In genomic region chr15:59436774-59437472, GRCh38 we compare ENCODE assay signal across 8 cellular contexts. TPM values are rescaled to one million over a fixed set of nuclear protein-coding genes. Genes with fewer than 3 reads are reported as not detected.
A peak's percentile ranks its signal among the peaks of the same experiment; 100 is the strongest.
DNase-seq lines count a peak whose midpoint lies in the region; ATAC-seq and TF ChIP-seq lines count a peak whose summit lies in the region.

No MANE protein-coding gene starts in this region.

- peak; percentile 22 for DNase-seq in EH (ENCODE audit: low read depth)
- DNase-seq in NCI-H510A (lab: John Stamatoyannopoulos, UW), result peak; percentile 6
- DNase-seq in effector memory CD4-positive, alpha-beta T cell, result no peak
- peak; percentile 69 for DNase-seq in osteocyte (ENCODE audit: extremely low spot score, unreplicated experiment)
- DNase-seq in AG08395 (ENCODE audit: low spot score), result no peak
- DNase-seq in 8988T, result no peak
- no peak for DNase-seq in NCI-H2107 treated with DMSO at 0.1 percent for 48 hours (lab: John Stamatoyannopoulos, UW; ENCODE audit: unreplicated experiment)
- no peak for DNase-seq in omental fat pad (ENCODE audit: low spot score)

- H3K9me3 ChIP-seq in effector memory CD4-positive, alpha-beta T cell (ENCODE audit: control insufficient read depth, low read length), result no peaks in the 10 kb centered on the region

- no peaks in the 10 kb centered on the region for H3K36me3 Mint-ChIP-seq in osteocyte (ENCODE audit: unreplicated experiment)

- no peak for ATAC-seq in omental fat pad (ENCODE audit: low FRiP score)

- H3K27ac Mint-ChIP-seq in osteocyte (ENCODE audit: unreplicated experiment), result no peak overlapping the region

- peaks cover 13% of the 10 kb centered on the region for H3K4me1 Mint-ChIP-seq in osteocyte (ENCODE audit: unreplicated experiment)

- H3K4me3 Mint-ChIP-seq in osteocyte (ENCODE audit: unreplicated experiment), result peak overlapping the region; percentile 79

- H3K27me3 Mint-ChIP-seq in osteocyte (ENCODE audit: unreplicated experiment), result peaks cover 83% of the 10 kb centered on the region

- H3K4me1 ChIP-seq in effector memory CD4-positive, alpha-beta T cell (ENCODE audit: control insufficient read depth, insufficient read depth, low read length, poor library complexity, severe bottlenecking), result peaks cover 7% of the 10 kb centered on the region

- no peaks in the 10 kb centered on the region for H3K9me3 Mint-ChIP-seq in osteocyte (ENCODE audit: unreplicated experiment)

- no peaks in the 10 kb centered on the region for H3K36me3 ChIP-seq in effector memory CD4-positive, alpha-beta T cell (ENCODE audit: control insufficient read depth, insufficient read depth, low read length)

- H3K27ac ChIP-seq in effector memory CD4-positive, alpha-beta T cell (ENCODE audit: insufficient read depth, low read length, poor library complexity, severe bottlenecking), result no peak overlapping the region

- no peak for TF ChIP-seq CTCF in osteocyte (IDR thresholded peaks at IDR 0.05)
- no peak for TF ChIP-seq CTCF in omental fat pad (IDR thresholded peaks at IDR 0.05)

- peaks cover 19% of the 10 kb centered on the region for H3K27me3 ChIP-seq in effector memory CD4-positive, alpha-beta T cell (replicated peaks; ENCODE audit: control insufficient read depth, insufficient read depth, low read length, poor library complexity, severe bottlenecking)

- peak overlapping the region; percentile 35 for H3K4me3 ChIP-seq in effector memory CD4-positive, alpha-beta T cell (ENCODE audit: insufficient read depth, low read depth, low read length, poor library complexity, severe bottlenecking)

RNA-seq across cellular contexts. Expression of gene FAM81A, which starts 1.1 kb away (rescaled TPM):
- total RNA-seq in osteocyte, result not detected in 2 replicates
- total RNA-seq in omental fat pad, result under 1 TPM in 3 of 4 donors, not detected in 1; 0.38 to 0.93 (median 0.72) TPM

Comparison
In these comparisons a context has a peak if more than half of its experiments do, and no peak if none do; other contexts are left out.
1. DNase-seq: peak in EH (single experiment), NCI-H510A (single experiment) and osteocyte (single experiment); none in effector memory CD4-positive, alpha-beta T cell (0 of 3), AG08395 (single experiment), 8988T (single experiment), NCI-H2107 treated with DMSO at 0.1 percent for 48 hours (single experiment) and omental fat pad (single experiment).